ENCODE assay signal across 1 cellular context in the genomic region with DNA sequence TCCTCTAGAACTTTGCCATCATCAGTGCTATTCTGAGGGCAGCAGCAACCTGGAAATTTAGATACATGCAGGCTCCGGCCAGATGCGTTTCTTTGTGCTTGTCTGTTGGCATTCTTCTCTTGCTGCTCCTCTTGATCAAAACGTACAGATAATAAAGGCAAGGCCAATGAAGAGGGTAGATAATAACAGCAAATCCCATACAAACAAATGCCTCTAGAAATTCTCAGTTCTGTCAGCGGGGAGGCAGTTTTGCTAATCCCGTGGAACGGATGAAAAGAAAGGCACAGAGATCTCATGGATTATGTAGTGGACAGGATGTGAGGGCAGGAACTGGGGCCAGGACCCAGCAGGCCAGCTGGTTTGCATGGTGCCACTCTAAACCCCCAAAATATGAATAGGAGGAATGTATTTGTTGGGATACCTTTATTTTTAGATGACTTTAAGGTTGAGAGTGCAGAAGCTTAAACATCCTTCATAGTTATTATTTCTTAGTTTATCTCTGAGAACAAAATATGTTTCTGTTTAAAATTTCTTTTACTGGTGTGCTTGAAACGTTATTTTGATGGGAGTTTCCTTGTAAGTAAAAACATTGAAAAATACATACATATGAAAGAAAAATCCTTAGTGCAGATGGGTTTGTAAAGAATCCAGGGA.
TF ChIP-seq lines count a peak whose summit lies in the region.

No MANE protein-coding gene starts in this region.

TF ChIP-seq in HCT116, 20 proteins besides CTCF, POLR2A, EP300 and RAD21:
- TF ChIP-seq YY1 (IDR thresholded peaks at IDR 0.05; ENCODE audit: extremely low read depth, insufficient replicate concordance, low read depth, low read length) (no peak), ELF1 (IDR thresholded peaks at IDR 0.05; ENCODE audit: borderline replicate concordance, low read depth) (no peak), FOSL1 (IDR thresholded peaks at IDR 0.05; ENCODE audit: low read depth) (no peak), TCF7L2 (IDR thresholded peaks at IDR 0.05; ENCODE audit: borderline replicate concordance, extremely low read depth, insufficient read depth, insufficient read length) (no peak), CBX3 (IDR thresholded peaks at IDR 0.05; ENCODE audit: low read depth) (no peak), SP1 (IDR thresholded peaks at IDR 0.05; ENCODE audit: low read depth) (no peak), ZNF274 (IDR thresholded peaks at IDR 0.05; ENCODE audit: low read depth, low read length) (no peak), ZFX (IDR thresholded peaks at IDR 0.05) (no peak), CEBPB (IDR thresholded peaks at IDR 0.05; ENCODE audit: low read depth) (no peak), SRF (IDR thresholded peaks at IDR 0.05; ENCODE audit: low read depth) (no peak), EZH2phosphoT487 (IDR thresholded peaks at IDR 0.05; ENCODE audit: borderline replicate concordance) (no peak), EGR1 (IDR thresholded peaks at IDR 0.05; ENCODE audit: low read depth) (no peak), JUND (IDR thresholded peaks at IDR 0.05) (no peak)
- TF ChIP-seq, protein P1, sequence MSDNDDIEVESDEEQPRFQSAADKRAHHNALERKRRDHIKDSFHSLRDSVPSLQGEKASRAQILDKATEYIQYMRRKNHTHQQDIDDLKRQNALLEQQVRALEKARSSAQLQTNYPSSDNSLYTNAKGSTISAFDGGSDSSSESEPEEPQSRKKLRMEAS (IDR thresholded peaks at IDR 0.05): no peak
- TF ChIP-seq, protein P2, sequence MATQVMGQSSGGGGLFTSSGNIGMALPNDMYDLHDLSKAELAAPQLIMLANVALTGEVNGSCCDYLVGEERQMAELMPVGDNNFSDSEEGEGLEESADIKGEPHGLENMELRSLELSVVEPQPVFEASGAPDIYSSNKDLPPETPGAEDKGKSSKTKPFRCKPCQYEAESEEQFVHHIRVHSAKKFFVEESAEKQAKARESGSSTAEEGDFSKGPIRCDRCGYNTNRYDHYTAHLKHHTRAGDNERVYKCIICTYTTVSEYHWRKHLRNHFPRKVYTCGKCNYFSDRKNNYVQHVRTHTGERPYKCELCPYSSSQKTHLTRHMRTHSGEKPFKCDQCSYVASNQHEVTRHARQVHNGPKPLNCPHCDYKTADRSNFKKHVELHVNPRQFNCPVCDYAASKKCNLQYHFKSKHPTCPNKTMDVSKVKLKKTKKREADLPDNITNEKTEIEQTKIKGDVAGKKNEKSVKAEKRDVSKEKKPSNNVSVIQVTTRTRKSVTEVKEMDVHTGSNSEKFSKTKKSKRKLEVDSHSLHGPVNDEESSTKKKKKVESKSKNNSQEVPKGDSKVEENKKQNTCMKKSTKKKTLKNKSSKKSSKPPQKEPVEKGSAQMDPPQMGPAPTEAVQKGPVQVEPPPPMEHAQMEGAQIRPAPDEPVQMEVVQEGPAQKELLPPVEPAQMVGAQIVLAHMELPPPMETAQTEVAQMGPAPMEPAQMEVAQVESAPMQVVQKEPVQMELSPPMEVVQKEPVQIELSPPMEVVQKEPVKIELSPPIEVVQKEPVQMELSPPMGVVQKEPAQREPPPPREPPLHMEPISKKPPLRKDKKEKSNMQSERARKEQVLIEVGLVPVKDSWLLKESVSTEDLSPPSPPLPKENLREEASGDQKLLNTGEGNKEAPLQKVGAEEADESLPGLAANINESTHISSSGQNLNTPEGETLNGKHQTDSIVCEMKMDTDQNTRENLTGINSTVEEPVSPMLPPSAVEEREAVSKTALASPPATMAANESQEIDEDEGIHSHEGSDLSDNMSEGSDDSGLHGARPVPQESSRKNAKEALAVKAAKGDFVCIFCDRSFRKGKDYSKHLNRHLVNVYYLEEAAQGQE (IDR thresholded peaks at IDR 0.05; ENCODE audit: low read depth): no peak
- TF ChIP-seq, protein P3, sequence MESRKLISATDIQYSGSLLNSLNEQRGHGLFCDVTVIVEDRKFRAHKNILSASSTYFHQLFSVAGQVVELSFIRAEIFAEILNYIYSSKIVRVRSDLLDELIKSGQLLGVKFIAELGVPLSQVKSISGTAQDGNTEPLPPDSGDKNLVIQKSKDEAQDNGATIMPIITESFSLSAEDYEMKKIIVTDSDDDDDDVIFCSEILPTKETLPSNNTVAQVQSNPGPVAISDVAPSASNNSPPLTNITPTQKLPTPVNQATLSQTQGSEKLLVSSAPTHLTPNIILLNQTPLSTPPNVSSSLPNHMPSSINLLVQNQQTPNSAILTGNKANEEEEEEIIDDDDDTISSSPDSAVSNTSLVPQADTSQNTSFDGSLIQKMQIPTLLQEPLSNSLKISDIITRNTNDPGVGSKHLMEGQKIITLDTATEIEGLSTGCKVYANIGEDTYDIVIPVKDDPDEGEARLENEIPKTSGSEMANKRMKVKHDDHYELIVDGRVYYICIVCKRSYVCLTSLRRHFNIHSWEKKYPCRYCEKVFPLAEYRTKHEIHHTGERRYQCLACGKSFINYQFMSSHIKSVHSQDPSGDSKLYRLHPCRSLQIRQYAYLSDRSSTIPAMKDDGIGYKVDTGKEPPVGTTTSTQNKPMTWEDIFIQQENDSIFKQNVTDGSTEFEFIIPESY (IDR thresholded peaks at IDR 0.05; ENCODE audit: extremely low read depth, insufficient replicate concordance, low read length): no peak
- TF ChIP-seq, protein P4, sequence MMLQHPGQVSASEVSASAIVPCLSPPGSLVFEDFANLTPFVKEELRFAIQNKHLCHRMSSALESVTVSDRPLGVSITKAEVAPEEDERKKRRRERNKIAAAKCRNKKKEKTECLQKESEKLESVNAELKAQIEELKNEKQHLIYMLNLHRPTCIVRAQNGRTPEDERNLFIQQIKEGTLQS (IDR thresholded peaks at IDR 0.05): no peak
